In the genomic region with DNA sequence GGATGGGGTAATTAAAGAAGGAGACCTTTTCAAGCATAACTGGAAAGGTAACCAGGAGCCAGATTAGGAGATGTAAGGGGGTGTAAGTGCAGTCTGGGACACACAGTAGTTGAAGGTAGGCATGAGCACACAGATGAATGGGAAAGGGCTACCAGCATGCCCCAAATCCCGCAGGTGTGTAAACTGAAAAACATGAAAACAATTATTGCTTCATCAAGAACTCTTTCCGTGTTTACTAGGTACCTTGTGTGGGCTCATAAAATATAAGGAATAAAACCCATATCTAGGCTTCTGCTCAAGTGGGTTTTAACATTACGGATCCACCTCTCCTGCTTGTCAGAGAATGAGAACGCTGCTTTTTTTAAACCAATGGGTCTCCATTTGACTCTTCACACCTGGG, we compare ENCODE assay signal across 2 cellular contexts.
TF ChIP-seq lines count a peak whose summit lies in the region.

No MANE protein-coding gene starts in this region.

TF ChIP-seq in SK-N-SH, 30 proteins besides CTCF, POLR2A, EP300 and RAD21 (continued from another document):
- TF ChIP-seq, protein P1, sequence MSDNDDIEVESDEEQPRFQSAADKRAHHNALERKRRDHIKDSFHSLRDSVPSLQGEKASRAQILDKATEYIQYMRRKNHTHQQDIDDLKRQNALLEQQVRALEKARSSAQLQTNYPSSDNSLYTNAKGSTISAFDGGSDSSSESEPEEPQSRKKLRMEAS (IDR thresholded peaks at IDR 0.05; ENCODE audit: low read depth): no peak
- TF ChIP-seq RFX5 (IDR thresholded peaks at IDR 0.05; ENCODE audit: low read length) (no peak), SMC3 (IDR thresholded peaks at IDR 0.05; ENCODE audit: low read depth, low read length) (no peak), JUND (IDR thresholded peaks at IDR 0.05) (no peak), SIN3A (IDR thresholded peaks at IDR 0.05; ENCODE audit: borderline replicate concordance, low read depth, low read length) (no peak), FOXJ3 (CRISPR knock-in tag; IDR thresholded peaks at IDR 0.05) (no peak), TEAD4 (IDR thresholded peaks at IDR 0.05; ENCODE audit: borderline replicate concordance, insufficient read depth) (no peak)
- TF ChIP-seq, protein P2, sequence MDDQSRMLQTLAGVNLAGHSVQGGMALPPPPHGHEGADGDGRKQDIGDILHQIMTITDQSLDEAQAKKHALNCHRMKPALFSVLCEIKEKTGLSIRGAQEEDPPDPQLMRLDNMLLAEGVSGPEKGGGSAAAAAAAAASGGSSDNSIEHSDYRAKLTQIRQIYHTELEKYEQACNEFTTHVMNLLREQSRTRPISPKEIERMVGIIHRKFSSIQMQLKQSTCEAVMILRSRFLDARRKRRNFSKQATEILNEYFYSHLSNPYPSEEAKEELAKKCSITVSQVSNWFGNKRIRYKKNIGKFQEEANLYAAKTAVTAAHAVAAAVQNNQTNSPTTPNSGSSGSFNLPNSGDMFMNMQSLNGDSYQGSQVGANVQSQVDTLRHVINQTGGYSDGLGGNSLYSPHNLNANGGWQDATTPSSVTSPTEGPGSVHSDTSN (IDR thresholded peaks at IDR 0.05): no peak
TF ChIP-seq in SK-N-SH: peak in this region for 0.

TF ChIP-seq in SK-N-SH treated with all-trans-retinoic acid at 6 μM for 48 hours, 23 proteins besides CTCF, POLR2A, EP300 and RAD21 (continued from another document):
- no peak for TF ChIP-seq CREB5 (CRISPR knock-in tag; IDR thresholded peaks at IDR 0.05; ENCODE audit: low read depth)
- no peak for TF ChIP-seq OSR1 (CRISPR knock-in tag; IDR thresholded peaks at IDR 0.05)
- no peak for TF ChIP-seq ZNF70 (CRISPR knock-in tag; IDR thresholded peaks at IDR 0.05)
- no peak for TF ChIP-seq SNAI2 (CRISPR knock-in tag; IDR thresholded peaks at IDR 0.05)
- no peak for TF ChIP-seq TOX (CRISPR knock-in tag; IDR thresholded peaks at IDR 0.05; ENCODE audit: borderline replicate concordance)
- TF ChIP-seq PATZ1 (CRISPR knock-in tag; IDR thresholded peaks at IDR 0.05; ENCODE audit: borderline replicate concordance): no peak
- no peak for TF ChIP-seq BACH2 (CRISPR knock-in tag; IDR thresholded peaks at IDR 0.05; ENCODE audit: borderline replicate concordance)
